16 cellular contexts compared by ENCODE assay signal in genomic region chr14:67963545-67963944, GRCh38.
DNase-seq lines count a peak whose midpoint lies in the region; ATAC-seq, FAIRE-seq and TF ChIP-seq lines count a peak whose summit lies in the region.
"Had no signal": no experiment of that assay in that cellular context is flagged by ENCODE, and none has a peak within 500 bp of the region (broad histone marks: within the 10 kb centered on the region; RNA-seq: fewer than 3 reads in every experiment).

No MANE protein-coding gene starts in this region.

- TF ChIP-seq POLR2A in vagina (IDR thresholded peaks at IDR 0.05), result no peak

- no peak for DNase-seq in right cardiac atrium
- no peak for DNase-seq in Right ventricle myocardium inferior (ENCODE audit: missing footprints)
- DNase-seq in fibroblast of villous mesenchyme (ENCODE audit: low read depth), result peak; percentile 78
- no peak for DNase-seq in pancreas
- no peak for DNase-seq in vagina (ENCODE audit: extremely low spot score in 2 of 2)
- DNase-seq in MV-4-11 (lab: John Stamatoyannopoulos, UW), result no peak
- DNase-seq in amygdala (lab: John Stamatoyannopoulos, UW), result no peak
- DNase-seq: activated CD4-positive, alpha-beta T cell treated with anti-CD3 and anti-CD28 coated beads, Interleukin-2, amount 10 ng/mL, durations not matched to agents 24 days and 14 days; CD4-positive, CD25-positive, alpha-beta regulatory T cell; left ventricle myocardium superior; naive B cell; NCI-H146; NCI-H2171 treated with DMSO at 0.1 percent for 48 hours had no signal

- H3K27ac ChIP-seq in right cardiac atrium (ENCODE audit: low read length) (no peak overlapping the region), pancreas (no peak overlapping the region), vagina (peak overlapping the region; percentile 70)

- FAIRE-seq in pancreas (lab: Jason Lieb, UNC), result peak; percentile 78
- FAIRE-seq: astrocyte, RCC 7860 had no signal

- H3K27me3 ChIP-seq in right cardiac atrium (ENCODE audit: control insufficient read depth, insufficient read depth), result no peaks in the 10 kb centered on the region
- no peaks in the 10 kb centered on the region for H3K27me3 ChIP-seq in pancreas
- H3K27me3 ChIP-seq in vagina, result no peaks in the 10 kb centered on the region

- WGBS in right cardiac atrium, result 40% methylated on average over 2 of the region's 2 CpGs
- WGBS in pancreas, 2 donors, result 40 to 43% methylated on average over 2 of the region's 2 CpGs

- no peak for ATAC-seq in right cardiac atrium
- no peak for ATAC-seq in Right ventricle myocardium inferior
- no peak for ATAC-seq in pancreas
- no peak for ATAC-seq in GM18870 (IDR thresholded peaks at IDR 0.05; ENCODE audit: unreplicated experiment)

- H3K9me3 ChIP-seq in right cardiac atrium (ENCODE audit: control insufficient read depth, low read length) (no peaks in the 10 kb centered on the region), pancreas (no peaks in the 10 kb centered on the region), vagina (no peaks in the 10 kb centered on the region)

- H3K4me1 ChIP-seq in right cardiac atrium (ENCODE audit: control insufficient read depth, insufficient read depth, low read length) (no peaks in the 10 kb centered on the region), pancreas (peaks cover 21 to 35% (median 25%) of the 10 kb centered on the region in 3 donors), vagina (peaks cover 45% of the 10 kb centered on the region)

- peak overlapping the region; percentile 28 for H3K4me3 ChIP-seq in right cardiac atrium (ENCODE audit: low read length)
- no peak overlapping the region for H3K4me3 ChIP-seq in fibroblast of villous mesenchyme (ENCODE audit: low read depth, low read length)
- no peak overlapping the region for H3K4me3 ChIP-seq in pancreas
- H3K4me3 ChIP-seq in vagina, result no peak overlapping the region

- no peaks in the 10 kb centered on the region for H3K36me3 ChIP-seq in pancreas
- H3K36me3 ChIP-seq in vagina, result no peaks in the 10 kb centered on the region

- intact Hi-C loops in right cardiac atrium (cut with DNase I), result no loop called here
- intact Hi-C loops in Right ventricle myocardium inferior (cut with DNase I), result no loop called here
- intact Hi-C loops in pancreas (cut with DNase I), result no loop called here
- intact Hi-C loops in vagina (cut with DNase I), result no loop called here

- no peak for TF ChIP-seq CTCF in fibroblast of villous mesenchyme (IDR thresholded peaks at IDR 0.05; ENCODE audit: insufficient read depth, low read depth, low read length)
- no peak for TF ChIP-seq CTCF in pancreas (IDR thresholded peaks at IDR 0.05)
- no peak for TF ChIP-seq CTCF in vagina (IDR thresholded peaks at IDR 0.05)
